In the genomic region with DNA sequence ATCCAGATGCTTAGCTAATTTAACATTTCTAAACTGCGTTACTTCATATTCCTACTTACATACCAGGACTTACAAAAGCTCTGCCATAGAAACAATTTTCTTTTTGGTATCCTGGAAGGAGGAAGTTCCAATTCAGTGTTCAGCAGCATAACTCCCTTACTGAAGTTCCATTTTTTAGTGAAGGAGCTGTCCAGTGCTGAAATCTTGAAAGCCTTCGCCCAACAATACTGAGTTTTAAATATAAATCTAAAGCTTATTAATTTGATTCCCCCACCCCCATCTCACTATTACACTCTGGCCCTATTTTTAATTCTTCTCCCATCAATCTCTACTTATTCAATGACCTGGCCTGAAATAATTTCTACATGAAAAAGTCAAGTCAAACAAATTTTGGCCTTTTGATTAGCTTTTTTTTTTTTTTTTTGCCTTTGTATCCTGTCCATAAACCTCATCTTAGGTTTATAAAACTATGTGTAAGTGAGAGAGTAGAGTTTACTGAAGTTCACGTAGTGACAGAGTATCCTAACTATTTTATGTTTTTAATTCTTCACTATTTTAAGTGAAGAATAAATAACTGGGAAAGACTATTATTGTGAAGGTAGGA, we compare ENCODE assay signal across 2 cellular contexts.
TF ChIP-seq lines count a peak whose summit lies in the region.

No MANE protein-coding gene starts in this region.

TF ChIP-seq in A549, 52 proteins besides CTCF, POLR2A, EP300 and RAD21 (continued from another document):
- TF ChIP-seq, protein P1, sequence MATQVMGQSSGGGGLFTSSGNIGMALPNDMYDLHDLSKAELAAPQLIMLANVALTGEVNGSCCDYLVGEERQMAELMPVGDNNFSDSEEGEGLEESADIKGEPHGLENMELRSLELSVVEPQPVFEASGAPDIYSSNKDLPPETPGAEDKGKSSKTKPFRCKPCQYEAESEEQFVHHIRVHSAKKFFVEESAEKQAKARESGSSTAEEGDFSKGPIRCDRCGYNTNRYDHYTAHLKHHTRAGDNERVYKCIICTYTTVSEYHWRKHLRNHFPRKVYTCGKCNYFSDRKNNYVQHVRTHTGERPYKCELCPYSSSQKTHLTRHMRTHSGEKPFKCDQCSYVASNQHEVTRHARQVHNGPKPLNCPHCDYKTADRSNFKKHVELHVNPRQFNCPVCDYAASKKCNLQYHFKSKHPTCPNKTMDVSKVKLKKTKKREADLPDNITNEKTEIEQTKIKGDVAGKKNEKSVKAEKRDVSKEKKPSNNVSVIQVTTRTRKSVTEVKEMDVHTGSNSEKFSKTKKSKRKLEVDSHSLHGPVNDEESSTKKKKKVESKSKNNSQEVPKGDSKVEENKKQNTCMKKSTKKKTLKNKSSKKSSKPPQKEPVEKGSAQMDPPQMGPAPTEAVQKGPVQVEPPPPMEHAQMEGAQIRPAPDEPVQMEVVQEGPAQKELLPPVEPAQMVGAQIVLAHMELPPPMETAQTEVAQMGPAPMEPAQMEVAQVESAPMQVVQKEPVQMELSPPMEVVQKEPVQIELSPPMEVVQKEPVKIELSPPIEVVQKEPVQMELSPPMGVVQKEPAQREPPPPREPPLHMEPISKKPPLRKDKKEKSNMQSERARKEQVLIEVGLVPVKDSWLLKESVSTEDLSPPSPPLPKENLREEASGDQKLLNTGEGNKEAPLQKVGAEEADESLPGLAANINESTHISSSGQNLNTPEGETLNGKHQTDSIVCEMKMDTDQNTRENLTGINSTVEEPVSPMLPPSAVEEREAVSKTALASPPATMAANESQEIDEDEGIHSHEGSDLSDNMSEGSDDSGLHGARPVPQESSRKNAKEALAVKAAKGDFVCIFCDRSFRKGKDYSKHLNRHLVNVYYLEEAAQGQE (IDR thresholded peaks at IDR 0.05), result peak; percentile 98
- TF ChIP-seq RNF2 (IDR thresholded peaks at IDR 0.05; ENCODE audit: borderline replicate concordance, low read depth), result no peak
- no peak for TF ChIP-seq ZFP36 (IDR thresholded peaks at IDR 0.05; ENCODE audit: borderline replicate concordance, partially characterized antibody)
- TF ChIP-seq NR3C1 (IDR thresholded peaks at IDR 0.05), result no peak
- peak; percentile 97 for TF ChIP-seq EHMT2 (IDR thresholded peaks at IDR 0.05; ENCODE audit: low read depth)

TF ChIP-seq in HEK293, 187 proteins besides CTCF, POLR2A, EP300 and RAD21 (continued from another document):
- TF ChIP-seq, protein P1 (tag by site-specific recombination; IDR thresholded peaks at IDR 0.05), result peak; percentile 96
- TF ChIP-seq YY1 (tag by site-specific recombination; IDR thresholded peaks at IDR 0.05) (no peak), ZBTB17 (tag by site-specific recombination; IDR thresholded peaks at IDR 0.05) (no peak), ZXDB (tag by site-specific recombination; IDR thresholded peaks at IDR 0.05) (no peak)
